In genomic region chr1:111598534-111598933, GRCh38 we compare ENCODE assay signal across 12 cellular contexts. TPM values are rescaled to one million over a fixed set of nuclear protein-coding genes. Genes with fewer than 3 reads are reported as not detected.
DNase-seq lines count a peak whose midpoint lies in the region; ATAC-seq and TF ChIP-seq lines count a peak whose summit lies in the region.
"Had no signal": no experiment of that assay in that cellular context is flagged by ENCODE, and none has a peak within 500 bp of the region (broad histone marks: within the 10 kb centered on the region; RNA-seq: fewer than 3 reads in every experiment).

No MANE protein-coding gene starts in this region.

- DNase-seq in GM12865 (ENCODE audit: low read depth) (peak; percentile 95), NOMO-1 treated with DMSO at 0.1 percent for 48 hours (lab: John Stamatoyannopoulos, UW; ENCODE audit: unreplicated experiment) (no peak), foreskin melanocyte (no peak), HAP-1 (ENCODE audit: low spot score in 2 of 2) (no peak), Right ventricle myocardium superior (no peak)
- peak; percentile 68 for DNase-seq in natural killer cell treated with Interleukin-12 subunit alpha and Interleukin-12 subunit beta and Interleukin-15 and Interleukin-18, amount 100 ng/mL, for 72 hours (ENCODE audit: low spot score)
- DNase-seq: Kasumi-1, NCI-H1930, SW 1271 had no signal

- no peaks in the 10 kb centered on the region for H3K4me1 ChIP-seq in HAP-1

- H3K9me3 Mint-ChIP-seq in activated naive CD4-positive, alpha-beta T cell treated with anti-CD3 and anti-CD28 coated beads, Interleukin-2, amount 50 U/mL, for 24 hours: no peaks in the 10 kb centered on the region
- H3K9me3 Mint-ChIP-seq in natural killer cell treated with Interleukin-12 subunit alpha and Interleukin-12 subunit beta and Interleukin-15 and Interleukin-18, amount 100 ng/mL, for 72 hours: no peaks in the 10 kb centered on the region

- no peaks in the 10 kb centered on the region for H3K36me3 ChIP-seq in HAP-1 (replicated peaks)

- no peaks in the 10 kb centered on the region; the same call in 1 of the 2 replicates for H3K27me3 ChIP-seq in HAP-1 (ENCODE audit: low read depth)

- in situ Hi-C loops in HAP-1 (cut with MboI; ENCODE audit: low sequenced_read_pairs): no loop called here

- peak overlapping the region; percentile 14 for H3K27ac Mint-ChIP-seq in activated naive CD4-positive, alpha-beta T cell treated with anti-CD3 and anti-CD28 coated beads, Interleukin-2, amount 50 U/mL, for 24 hours
- peak overlapping the region; percentile 68 to 92 for H3K27ac Mint-ChIP-seq in natural killer cell treated with Interleukin-12 subunit alpha and Interleukin-12 subunit beta and Interleukin-15 and Interleukin-18, amount 100 ng/mL, for 72 hours

- H3K9me3 ChIP-seq in HAP-1: no peaks in the 10 kb centered on the region

- intact Hi-C loops in Right ventricle myocardium superior (cut with DNase I): no loop called here

- H3K4me3 ChIP-seq in GM12865 (ENCODE audit: low read depth, low read length) (peak overlapping the region; percentile 30), HAP-1 (no peak overlapping the region)

- TF ChIP-seq CTCF in GM12865 (IDR thresholded peaks at IDR 0.05; ENCODE audit: insufficient read depth, low read depth, low read length, missing control alignments): no peak

- ATAC-seq in HG02885 (IDR thresholded peaks at IDR 0.05; ENCODE audit: poor library complexity, unreplicated experiment) (peak; percentile 31), Right ventricle myocardium superior (ENCODE audit: poor library complexity) (no peak)
- ATAC-seq in natural killer cell treated with Interleukin-12 subunit alpha and Interleukin-12 subunit beta and Interleukin-15 and Interleukin-18, amount 100 ng/mL, for 72 hours: peak; percentile 80 to 81
- ATAC-seq: HCT116 had no signal

- H3K4me3 Mint-ChIP-seq in activated naive CD4-positive, alpha-beta T cell treated with anti-CD3 and anti-CD28 coated beads, Interleukin-2, amount 50 U/mL, for 24 hours: peak overlapping the region; percentile 4
- peak overlapping the region; percentile 78 for H3K4me3 Mint-ChIP-seq in natural killer cell treated with Interleukin-12 subunit alpha and Interleukin-12 subunit beta and Interleukin-15 and Interleukin-18, amount 100 ng/mL, for 72 hours

- peaks cover 97% of the 10 kb centered on the region for H3K4me1 Mint-ChIP-seq in activated naive CD4-positive, alpha-beta T cell treated with anti-CD3 and anti-CD28 coated beads, Interleukin-2, amount 50 U/mL, for 24 hours
- peaks cover 75 to 94% of the 10 kb centered on the region in 2 donors for H3K4me1 Mint-ChIP-seq in natural killer cell treated with Interleukin-12 subunit alpha and Interleukin-12 subunit beta and Interleukin-15 and Interleukin-18, amount 100 ng/mL, for 72 hours (ENCODE audit: low read depth in 2 of 2)

- no peaks in the 10 kb centered on the region for H3K27me3 Mint-ChIP-seq in activated naive CD4-positive, alpha-beta T cell treated with anti-CD3 and anti-CD28 coated beads, Interleukin-2, amount 50 U/mL, for 24 hours
- H3K27me3 Mint-ChIP-seq in natural killer cell treated with Interleukin-12 subunit alpha and Interleukin-12 subunit beta and Interleukin-15 and Interleukin-18, amount 100 ng/mL, for 72 hours: no peaks in the 10 kb centered on the region

- H3K36me3 Mint-ChIP-seq in activated naive CD4-positive, alpha-beta T cell treated with anti-CD3 and anti-CD28 coated beads, Interleukin-2, amount 50 U/mL, for 24 hours: no peaks in the 10 kb centered on the region
- no peaks in the 10 kb centered on the region for H3K36me3 Mint-ChIP-seq in natural killer cell treated with Interleukin-12 subunit alpha and Interleukin-12 subunit beta and Interleukin-15 and Interleukin-18, amount 100 ng/mL, for 72 hours

RNA-seq across cellular contexts. Expression of gene RAP1A, which starts 21.1 kb away (rescaled TPM):
- total RNA-seq in natural killer cell treated with Interleukin-12 subunit alpha and Interleukin-12 subunit beta and Interleukin-15 and Interleukin-18, amount 100 ng/mL, for 72 hours: 100 to 1,000 TPM in 1 of 2 donors, 10 to 100 TPM in 1; 97.8 to 138 TPM
- total RNA-seq in Right ventricle myocardium superior: 97.2 TPM

Comparison
In these comparisons a context has a peak if more than half of its experiments do, and no peak if none do; other contexts are left out.
1. DNase-seq: peak in GM12865 (single experiment) and natural killer cell treated with Interleukin-12 subunit alpha and Interleukin-12 subunit beta and Interleukin-15 and Interleukin-18, amount 100 ng/mL, for 72 hours (single experiment); none in NOMO-1 treated with DMSO at 0.1 percent for 48 hours (single experiment), foreskin melanocyte (single experiment), HAP-1 (0 of 2) and Right ventricle myocardium superior (single experiment).